ENCODE assay signal across 1 cellular context in the genomic region with DNA sequence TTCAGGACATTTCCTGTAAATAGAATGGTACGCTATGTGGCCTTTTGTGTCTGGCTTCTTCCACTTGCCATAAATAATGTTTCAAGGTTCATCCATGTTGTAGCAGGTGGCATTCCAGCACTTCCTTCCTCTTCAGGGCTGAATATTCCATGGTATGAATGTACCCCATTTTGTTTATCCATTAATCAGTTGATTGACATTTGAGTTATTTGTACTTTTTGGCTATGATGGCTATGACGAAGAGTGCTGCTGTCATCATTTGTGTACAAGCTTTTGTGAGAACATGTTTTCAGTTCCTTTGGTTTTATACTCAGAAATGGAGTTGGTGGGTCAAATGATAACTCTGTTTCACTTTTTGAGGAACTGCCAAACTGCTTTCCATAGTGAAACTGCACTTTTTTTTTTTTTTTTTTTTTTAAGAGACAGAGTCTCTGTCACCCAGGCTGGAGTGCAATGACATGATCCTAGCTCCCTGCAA.
TF ChIP-seq lines count a peak whose summit lies in the region.

No MANE protein-coding gene starts in this region.

TF ChIP-seq in GM23338, 12 proteins besides CTCF, POLR2A, EP300 and RAD21:
- TF ChIP-seq, protein P1, sequence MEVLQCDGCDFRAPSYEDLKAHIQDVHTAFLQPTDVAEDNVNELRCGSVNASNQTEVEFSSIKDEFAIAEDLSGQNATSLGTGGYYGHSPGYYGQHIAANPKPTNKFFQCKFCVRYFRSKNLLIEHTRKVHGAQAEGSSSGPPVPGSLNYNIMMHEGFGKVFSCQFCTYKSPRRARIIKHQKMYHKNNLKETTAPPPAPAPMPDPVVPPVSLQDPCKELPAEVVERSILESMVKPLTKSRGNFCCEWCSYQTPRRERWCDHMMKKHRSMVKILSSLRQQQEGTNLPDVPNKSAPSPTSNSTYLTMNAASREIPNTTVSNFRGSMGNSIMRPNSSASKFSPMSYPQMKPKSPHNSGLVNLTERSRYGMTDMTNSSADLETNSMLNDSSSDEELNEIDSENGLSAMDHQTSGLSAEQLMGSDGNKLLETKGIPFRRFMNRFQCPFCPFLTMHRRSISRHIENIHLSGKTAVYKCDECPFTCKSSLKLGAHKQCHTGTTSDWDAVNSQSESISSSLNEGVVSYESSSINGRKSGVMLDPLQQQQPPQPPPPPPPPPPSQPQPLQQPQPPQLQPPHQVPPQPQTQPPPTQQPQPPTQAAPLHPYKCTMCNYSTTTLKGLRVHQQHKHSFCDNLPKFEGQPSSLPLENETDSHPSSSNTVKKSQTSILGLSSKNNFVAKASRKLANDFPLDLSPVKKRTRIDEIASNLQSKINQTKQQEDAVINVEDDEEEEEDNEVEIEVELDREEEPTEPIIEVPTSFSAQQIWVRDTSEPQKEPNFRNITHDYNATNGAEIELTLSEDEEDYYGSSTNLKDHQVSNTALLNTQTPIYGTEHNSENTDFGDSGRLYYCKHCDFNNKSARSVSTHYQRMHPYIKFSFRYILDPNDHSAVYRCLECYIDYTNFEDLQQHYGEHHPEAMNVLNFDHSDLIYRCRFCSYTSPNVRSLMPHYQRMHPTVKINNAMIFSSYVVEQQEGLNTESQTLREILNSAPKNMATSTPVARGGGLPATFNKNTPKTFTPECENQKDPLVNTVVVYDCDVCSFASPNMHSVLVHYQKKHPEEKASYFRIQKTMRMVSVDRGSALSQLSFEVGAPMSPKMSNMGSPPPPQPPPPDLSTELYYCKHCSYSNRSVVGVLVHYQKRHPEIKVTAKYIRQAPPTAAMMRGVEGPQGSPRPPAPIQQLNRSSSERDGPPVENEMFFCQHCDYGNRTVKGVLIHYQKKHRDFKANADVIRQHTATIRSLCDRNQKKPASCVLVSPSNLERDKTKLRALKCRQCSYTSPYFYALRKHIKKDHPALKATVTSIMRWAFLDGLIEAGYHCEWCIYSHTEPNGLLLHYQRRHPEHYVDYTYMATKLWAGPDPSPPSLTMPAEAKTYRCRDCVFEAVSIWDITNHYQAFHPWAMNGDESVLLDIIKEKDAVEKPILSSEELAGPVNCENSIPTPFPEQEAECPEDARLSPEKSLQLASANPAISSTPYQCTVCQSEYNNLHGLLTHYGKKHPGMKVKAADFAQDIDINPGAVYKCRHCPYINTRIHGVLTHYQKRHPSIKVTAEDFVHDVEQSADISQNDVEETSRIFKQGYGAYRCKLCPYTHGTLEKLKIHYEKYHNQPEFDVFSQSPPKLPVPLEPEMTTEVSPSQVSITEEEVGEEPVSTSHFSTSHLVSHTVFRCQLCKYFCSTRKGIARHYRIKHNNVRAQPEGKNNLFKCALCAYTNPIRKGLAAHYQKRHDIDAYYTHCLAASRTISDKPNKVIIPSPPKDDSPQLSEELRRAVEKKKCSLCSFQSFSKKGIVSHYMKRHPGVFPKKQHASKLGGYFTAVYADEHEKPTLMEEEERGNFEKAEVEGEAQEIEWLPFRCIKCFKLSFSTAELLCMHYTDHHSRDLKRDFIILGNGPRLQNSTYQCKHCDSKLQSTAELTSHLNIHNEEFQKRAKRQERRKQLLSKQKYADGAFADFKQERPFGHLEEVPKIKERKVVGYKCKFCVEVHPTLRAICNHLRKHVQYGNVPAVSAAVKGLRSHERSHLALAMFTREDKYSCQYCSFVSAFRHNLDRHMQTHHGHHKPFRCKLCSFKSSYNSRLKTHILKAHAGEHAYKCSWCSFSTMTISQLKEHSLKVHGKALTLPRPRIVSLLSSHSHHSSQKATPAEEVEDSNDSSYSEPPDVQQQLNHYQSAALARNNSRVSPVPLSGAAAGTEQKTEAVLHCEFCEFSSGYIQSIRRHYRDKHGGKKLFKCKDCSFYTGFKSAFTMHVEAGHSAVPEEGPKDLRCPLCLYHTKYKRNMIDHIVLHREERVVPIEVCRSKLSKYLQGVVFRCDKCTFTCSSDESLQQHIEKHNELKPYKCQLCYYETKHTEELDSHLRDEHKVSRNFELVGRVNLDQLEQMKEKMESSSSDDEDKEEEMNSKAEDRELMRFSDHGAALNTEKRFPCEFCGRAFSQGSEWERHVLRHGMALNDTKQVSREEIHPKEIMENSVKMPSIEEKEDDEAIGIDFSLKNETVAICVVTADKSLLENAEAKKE (CRISPR knock-in tag; IDR thresholded peaks at IDR 0.05) = no peak
- TF ChIP-seq, protein P2, sequence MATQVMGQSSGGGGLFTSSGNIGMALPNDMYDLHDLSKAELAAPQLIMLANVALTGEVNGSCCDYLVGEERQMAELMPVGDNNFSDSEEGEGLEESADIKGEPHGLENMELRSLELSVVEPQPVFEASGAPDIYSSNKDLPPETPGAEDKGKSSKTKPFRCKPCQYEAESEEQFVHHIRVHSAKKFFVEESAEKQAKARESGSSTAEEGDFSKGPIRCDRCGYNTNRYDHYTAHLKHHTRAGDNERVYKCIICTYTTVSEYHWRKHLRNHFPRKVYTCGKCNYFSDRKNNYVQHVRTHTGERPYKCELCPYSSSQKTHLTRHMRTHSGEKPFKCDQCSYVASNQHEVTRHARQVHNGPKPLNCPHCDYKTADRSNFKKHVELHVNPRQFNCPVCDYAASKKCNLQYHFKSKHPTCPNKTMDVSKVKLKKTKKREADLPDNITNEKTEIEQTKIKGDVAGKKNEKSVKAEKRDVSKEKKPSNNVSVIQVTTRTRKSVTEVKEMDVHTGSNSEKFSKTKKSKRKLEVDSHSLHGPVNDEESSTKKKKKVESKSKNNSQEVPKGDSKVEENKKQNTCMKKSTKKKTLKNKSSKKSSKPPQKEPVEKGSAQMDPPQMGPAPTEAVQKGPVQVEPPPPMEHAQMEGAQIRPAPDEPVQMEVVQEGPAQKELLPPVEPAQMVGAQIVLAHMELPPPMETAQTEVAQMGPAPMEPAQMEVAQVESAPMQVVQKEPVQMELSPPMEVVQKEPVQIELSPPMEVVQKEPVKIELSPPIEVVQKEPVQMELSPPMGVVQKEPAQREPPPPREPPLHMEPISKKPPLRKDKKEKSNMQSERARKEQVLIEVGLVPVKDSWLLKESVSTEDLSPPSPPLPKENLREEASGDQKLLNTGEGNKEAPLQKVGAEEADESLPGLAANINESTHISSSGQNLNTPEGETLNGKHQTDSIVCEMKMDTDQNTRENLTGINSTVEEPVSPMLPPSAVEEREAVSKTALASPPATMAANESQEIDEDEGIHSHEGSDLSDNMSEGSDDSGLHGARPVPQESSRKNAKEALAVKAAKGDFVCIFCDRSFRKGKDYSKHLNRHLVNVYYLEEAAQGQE (IDR thresholded peaks at IDR 0.05; ENCODE audit: unreplicated experiment) = no peak
- no peak for TF ChIP-seq EZH2phosphoT487 (IDR thresholded peaks at IDR 0.05; ENCODE audit: unreplicated experiment)
- no peak for TF ChIP-seq ZNF331 (CRISPR knock-in tag; IDR thresholded peaks at IDR 0.05; ENCODE audit: low read depth)
- TF ChIP-seq ZNF114 (CRISPR knock-in tag; IDR thresholded peaks at IDR 0.05) = no peak
- TF ChIP-seq JUNB (IDR thresholded peaks at IDR 0.05; ENCODE audit: unreplicated experiment) = no peak
- TF ChIP-seq, protein P3, sequence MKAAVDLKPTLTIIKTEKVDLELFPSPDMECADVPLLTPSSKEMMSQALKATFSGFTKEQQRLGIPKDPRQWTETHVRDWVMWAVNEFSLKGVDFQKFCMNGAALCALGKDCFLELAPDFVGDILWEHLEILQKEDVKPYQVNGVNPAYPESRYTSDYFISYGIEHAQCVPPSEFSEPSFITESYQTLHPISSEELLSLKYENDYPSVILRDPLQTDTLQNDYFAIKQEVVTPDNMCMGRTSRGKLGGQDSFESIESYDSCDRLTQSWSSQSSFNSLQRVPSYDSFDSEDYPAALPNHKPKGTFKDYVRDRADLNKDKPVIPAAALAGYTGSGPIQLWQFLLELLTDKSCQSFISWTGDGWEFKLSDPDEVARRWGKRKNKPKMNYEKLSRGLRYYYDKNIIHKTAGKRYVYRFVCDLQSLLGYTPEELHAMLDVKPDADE (IDR thresholded peaks at IDR 0.05) = no peak
- TF ChIP-seq POLR2AphosphoS5 (IDR thresholded peaks at IDR 0.05; ENCODE audit: low read depth) = no peak
- TF ChIP-seq EZH2 (IDR thresholded peaks at IDR 0.05; ENCODE audit: low read depth, unreplicated experiment) = no peak
- TF ChIP-seq NANOG (IDR thresholded peaks at IDR 0.05; ENCODE audit: borderline replicate concordance) = no peak
- no peak for TF ChIP-seq STAT1 (IDR thresholded peaks at IDR 0.05; ENCODE audit: unreplicated experiment)
- TF ChIP-seq CREB1 (CRISPR knock-in tag; IDR thresholded peaks at IDR 0.05; ENCODE audit: low read depth) = no peak
